ENCODE assay signal across 17 cellular contexts in genomic region chr7:88664630-88665233, GRCh38.
DNase-seq lines count a peak whose midpoint lies in the region; ATAC-seq and TF ChIP-seq lines count a peak whose summit lies in the region.
"Had no signal": no experiment of that assay in that cellular context is flagged by ENCODE, and none has a peak within 500 bp of the region (broad histone marks: within the 10 kb centered on the region; RNA-seq: fewer than 3 reads in every experiment).

No MANE protein-coding gene starts in this region.

- no peak overlapping the region for H3K27ac Mint-ChIP-seq in chondrocyte (ENCODE audit: unreplicated experiment)

- H3K4me1 Mint-ChIP-seq in chondrocyte (ENCODE audit: low read depth), result peaks cover 5% of the 10 kb centered on the region

- peak; percentile 84 for DNase-seq in COLO829 (ENCODE audit: low spot score)
- DNase-seq in HT1080 (ENCODE audit: low read depth), result peak; percentile 86
- DNase-seq in cardiac fibroblast (ENCODE audit: low read depth in 2 of 2), result peak; percentile 39 to 49
- peak; percentile 82 for DNase-seq in islet precursor cell
- DNase-seq in chondrocyte (ENCODE audit: low spot score), result no peak
- no peak for DNase-seq in DMS153 (lab: John Stamatoyannopoulos, UW)
- DNase-seq: activated CD4-positive, alpha-beta T cell treated with anti-CD3 and anti-CD28 coated beads for 48 hours; activated effector memory CD4-positive, alpha-beta T cell treated with Interleukin-2 at 50 U/mL for 16 hours; central memory CD4-positive, alpha-beta T cell; left lung; NCI-H2081; NK-92 treated with Interleukin-12 subunit alpha and Interleukin-12 subunit beta, amount 100 ng/mL, for 24 hours; stimulated activated CD4-positive, alpha-beta T cell treated with anti-CD3 and anti-CD28 coated beads, Interleukin-15, amount 100 ng/mL, for 24 hours; stimulated activated CD8-positive, alpha-beta memory T cell treated with anti-CD3 and anti-CD28 coated beads, Interleukin-4, amount 100 ng/mL, for 48 hours; upper lobe of left lung had no signal

- no peaks in the 10 kb centered on the region for H3K27me3 Mint-ChIP-seq in chondrocyte (ENCODE audit: low read depth)

- no peak overlapping the region for H3K4me3 ChIP-seq in cardiac fibroblast (replicated peaks in 1 of 2; ENCODE audit: low read depth in 2 of 2, low read length in 2 of 2)
- H3K4me3 ChIP-seq: left lung, upper lobe of left lung had no signal

- no peak for ATAC-seq in GM18520 (IDR thresholded peaks at IDR 0.05; ENCODE audit: unreplicated experiment)
- no peak for ATAC-seq in HG02759 (IDR thresholded peaks at IDR 0.05; ENCODE audit: unreplicated experiment)
- ATAC-seq: left lung had no signal

- TF ChIP-seq CTCF in cardiac fibroblast (IDR thresholded peaks at IDR 0.05; ENCODE audit: low read depth, low read length), result no peak
- no peak for TF ChIP-seq CTCF in chondrocyte (IDR thresholded peaks at IDR 0.05)

- no peaks in the 10 kb centered on the region for H3K36me3 Mint-ChIP-seq in chondrocyte (ENCODE audit: low read depth)

- no peak overlapping the region for H3K4me3 Mint-ChIP-seq in chondrocyte (ENCODE audit: unreplicated experiment)

- no peaks in the 10 kb centered on the region for H3K9me3 Mint-ChIP-seq in chondrocyte (ENCODE audit: low read depth)

Comparison
In these comparisons a context has a peak if more than half of its experiments do, and no peak if none do; other contexts are left out.
1. DNase-seq: peak in COLO829 (single experiment), HT1080 (single experiment), cardiac fibroblast (2 of 2) and islet precursor cell (single experiment); none in chondrocyte (single experiment) and DMS153 (single experiment).